ENCODE assay signal across 8 cellular contexts in the genomic region with DNA sequence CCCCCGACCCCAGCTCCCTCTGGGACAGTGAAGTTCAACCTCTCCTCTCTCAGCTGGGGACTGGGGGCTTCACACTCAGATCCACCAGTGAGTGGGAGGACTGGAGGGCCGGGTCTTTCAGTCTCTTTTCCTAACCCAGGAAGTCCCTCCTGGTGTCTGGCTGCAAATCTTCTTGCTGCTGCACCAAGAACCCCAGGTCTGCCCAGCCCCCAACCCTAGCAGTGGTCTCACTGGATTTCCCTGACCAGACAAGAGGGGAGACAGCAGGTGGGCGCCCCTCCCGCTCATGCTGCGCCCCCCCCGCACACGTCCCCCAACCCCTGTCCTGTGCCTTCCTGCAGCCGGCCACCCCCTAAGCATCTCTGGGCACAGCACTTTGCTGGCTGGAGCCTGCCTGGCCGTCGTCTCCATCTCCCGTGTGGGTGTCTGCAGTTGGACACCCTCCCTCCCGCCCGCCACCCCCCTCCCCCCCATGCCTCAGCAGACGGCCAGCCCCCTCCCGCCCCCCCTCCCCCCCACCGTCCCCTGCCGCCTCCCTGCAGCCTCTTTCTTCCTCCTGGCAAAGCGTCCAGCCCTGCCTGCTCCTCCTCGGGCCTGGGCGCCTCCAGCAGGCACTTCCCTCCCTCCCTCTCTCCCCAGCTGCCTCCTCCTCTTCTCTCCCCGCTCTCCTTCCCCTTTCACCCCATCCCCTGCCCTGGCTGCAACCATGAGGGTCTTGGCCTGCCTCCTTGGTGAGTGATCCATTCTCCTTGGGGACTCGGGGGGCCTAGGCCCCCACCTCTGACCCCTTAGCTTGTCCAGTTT. TPM values are rescaled to one million over a fixed set of nuclear protein-coding genes. Genes with fewer than 3 reads are reported as not detected.
DNase-seq lines count a peak whose midpoint lies in the region; ATAC-seq, FAIRE-seq and TF ChIP-seq lines count a peak whose summit lies in the region.

A gene (plus strand): TSS at position 553 of the 804 bp plus-strand sequence. CDS start 154 bp downstream, at position 707.

- WGBS in sigmoid colon, 2 donors, result 17 to 28% methylated on average over 19 to 21 of the region's 22 CpGs

- intact Hi-C loops in sigmoid colon (cut with DNase I), result no loop called here

- peak within 1 kb of the TSS; percentile 36 for H3K4me3 Mint-ChIP-seq in T-helper 17 cell

- H3K9me3 ChIP-seq in T-helper 17 cell (ENCODE audit: control insufficient read depth, low read length, poor library complexity, severe bottlenecking), result no peaks in the 10 kb centered on the region
- no peaks in the 10 kb centered on the region for H3K9me3 ChIP-seq in sigmoid colon

- H3K4me3 ChIP-seq in sigmoid colon, result peak within 1 kb of the TSS in 3 of 4 donors; percentile 40 to 48 (median 43)

- FAIRE-seq in H54 (lab: Jason Lieb, UNC), result no peak

- peak within 1 kb of the TSS; percentile 94 to 99 (median 96) for H3K27ac ChIP-seq in sigmoid colon

- DNase-seq in H54 (ENCODE audit: insufficient read length, low spot score) (peak; percentile 92), T-helper 17 cell (no peak), glomerular visceral epithelial cell (ENCODE audit: extremely low spot score) (peak; percentile 61), sigmoid colon (peak; percentile 90), SKM-1 treated with dmso at 0.1 percent for 144 hours (lab: John Stamatoyannopoulos, UW; ENCODE audit: unreplicated experiment) (no peak), NOMO-1 treated with DMSO at 0.1 percent for 48 hours (lab: John Stamatoyannopoulos, UW; ENCODE audit: unreplicated experiment) (no peak)

- TF ChIP-seq CTCF in sigmoid colon (IDR thresholded peaks at IDR 0.05), result no peak

- H3K36me3 ChIP-seq in sigmoid colon, result peaks cover 0 to 6% (median 3%) of the 10 kb centered on the region in 4 donors

- peaks cover 15% of the 10 kb centered on the region for H3K27me3 Mint-ChIP-seq in T-helper 17 cell

- TF ChIP-seq EP300 in sigmoid colon (IDR thresholded peaks at IDR 0.05), result no peak

- H3K27me3 ChIP-seq in sigmoid colon, result no peaks in the 10 kb centered on the region

- peak within 1 kb of the TSS; percentile 51 for H3K27ac Mint-ChIP-seq in T-helper 17 cell

- no peaks in the 10 kb centered on the region for H3K36me3 Mint-ChIP-seq in T-helper 17 cell (ENCODE audit: low read depth)

- peaks cover 0 to 92% (median 90%) of the 10 kb centered on the region in 4 donors for H3K4me1 ChIP-seq in sigmoid colon

- H3K4me1 Mint-ChIP-seq in T-helper 17 cell, result peaks cover 5% of the 10 kb centered on the region

- TF ChIP-seq POLR2A in H54 (IDR thresholded peaks at IDR 0.05; ENCODE audit: low read depth, low read length) (peak; percentile 38), sigmoid colon (IDR thresholded peaks at IDR 0.05) (no peak)

- ATAC-seq in T-helper 17 cell (no peak), GM21526 (IDR thresholded peaks at IDR 0.05; ENCODE audit: low FRiP score, unreplicated experiment) (no peak), HG02852 (IDR thresholded peaks at IDR 0.05; ENCODE audit: unreplicated experiment) (no peak)

RNA-seq across cellular contexts. Expression of the gene that starts here (rescaled TPM):
- total RNA-seq in T-helper 17 cell (under 1 TPM; 0.08 to 0.47 TPM), sigmoid colon (10 to 100 TPM in 3 of 4 donors, 1 to 10 TPM in 1; 9.9 to 66.7 (median 19.2) TPM)
- 1 to 10 TPM in 2 of 3 donors, not detected in 1; 1.2 to 3.8 TPM for polyA plus RNA-seq in sigmoid colon

Comparison
In these comparisons a context has a peak if more than half of its experiments do, and no peak if none do; other contexts are left out.
1. RNA of the gene that starts here (total RNA-seq): 9.9 to 66.7 TPM in sigmoid colon; 0.08 to 0.47 TPM in T-helper 17 cell; every median in the first group is over 4 times any median in the second.
2. DNase-seq: peak in H54 (single experiment), glomerular visceral epithelial cell (single experiment) and sigmoid colon (single experiment); none in T-helper 17 cell (0 of 3), SKM-1 treated with dmso at 0.1 percent for 144 hours (single experiment) and NOMO-1 treated with DMSO at 0.1 percent for 48 hours (single experiment).